16 cellular contexts compared by ENCODE assay signal in genomic region chr2:234976479-234977227, GRCh38. TPM values are rescaled to one million over a fixed set of nuclear protein-coding genes. Genes with fewer than 3 reads are reported as not detected.
"Had no signal": no experiment of that assay in that cellular context is flagged by ENCODE, and none has a peak within 500 bp of the region (broad histone marks: within the 10 kb centered on the region; RNA-seq: fewer than 3 reads in every experiment).

No MANE protein-coding gene starts in this region.

- H3K9me3 ChIP-seq: lower lobe of right lung, thoracic aorta had no signal

- H3K27me3 ChIP-seq: brain microvascular endothelial cell had no signal

- H3K36me3 ChIP-seq: brain microvascular endothelial cell, lower lobe of right lung, thoracic aorta had no signal

- ATAC-seq: esophagus mucosa, lower lobe of right lung, sciatic nerve had no signal

- H3K27ac ChIP-seq: brain microvascular endothelial cell, lower lobe of right lung, thoracic aorta had no signal

- DNase-seq: activated CD4-positive, alpha-beta T cell treated with anti-CD3 and anti-CD28 coated beads, Interleukin-2, amount 50 U/mL, for 4 hours; activated CD4-positive, CD25-positive, alpha-beta regulatory T cell treated with anti-CD3 and anti-CD28 coated beads, Interleukin-2, amount 50 U/mL, for 72 hours; activated effector memory CD4-positive, alpha-beta T cell treated with Interleukin-2 at 50 U/mL for 16 hours; activated T-cell treated with anti-CD3 and anti-CD28 coated beads, Interleukin-2, amount 50 U/mL, for 24 hours; brain microvascular endothelial cell; hippocampal formation; kidney glomerular epithelial cell; lower lobe of right lung; midbrain; naive B cell; stimulated activated CD4-positive, alpha-beta T cell treated with anti-CD3 and anti-CD28 coated beads, Interleukin-12 subunit alpha, Interleukin-12 subunit beta, amount 100 ng/mL, for 4 hours; stimulated activated naive CD4-positive, alpha-beta T cell treated with Interleukin-2 at 50 U/mL for 16 hours had no signal

- H3K4me3 ChIP-seq: lower lobe of right lung, thoracic aorta had no signal

RNA-seq across cellular contexts. Expression of gene SH3BP4, which starts 24.8 kb away (rescaled TPM):
- total RNA-seq: T-helper 2 cell treated with Interferon-gamma antibody and Interleukin-4, amounts not matched to agents 100 ng/mL and 5 ng/mL, for 36 hours had no signal
